31 cellular contexts compared by ENCODE assay signal in the genomic region with DNA sequence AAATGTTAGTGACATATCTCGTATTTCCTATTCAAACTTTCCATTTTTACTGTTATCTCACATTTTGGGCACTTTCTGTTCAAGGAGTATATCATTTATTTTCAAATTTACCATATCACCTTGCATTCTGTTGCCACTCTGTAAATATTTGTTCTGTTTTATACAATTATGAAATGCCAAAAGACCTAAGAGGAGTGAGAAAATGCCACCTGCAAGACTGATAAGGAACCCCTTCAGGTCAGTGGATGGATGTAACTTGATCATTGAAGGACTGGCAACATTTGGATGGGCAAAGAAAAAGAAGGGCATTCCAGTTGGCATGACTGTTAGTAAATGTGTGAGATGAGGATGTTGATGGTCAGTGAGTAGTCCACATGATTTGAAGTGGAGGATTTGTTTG.
A peak's percentile ranks its signal among the peaks of the same experiment; 100 is the strongest.
DNase-seq lines count a peak whose midpoint lies in the region; ATAC-seq, FAIRE-seq and TF ChIP-seq lines count a peak whose summit lies in the region.
"Had no signal": no experiment of that assay in that cellular context is flagged by ENCODE, and none has a peak within 500 bp of the region (broad histone marks: within the 10 kb centered on the region; RNA-seq: fewer than 3 reads in every experiment).

No MANE protein-coding gene starts in this region.

- peaks cover 44% of the 10 kb centered on the region for H3K4me1 ChIP-seq in body of pancreas
- H3K4me1 ChIP-seq in pancreas = peaks cover 0 to 12% (median 0%) of the 10 kb centered on the region in 3 donors
- no peaks in the 10 kb centered on the region for H3K4me1 ChIP-seq in gastroesophageal sphincter
- H3K4me1 ChIP-seq: A549, BE2C, BLaER1, Caco-2 had no signal

- TF ChIP-seq EP300 in gastroesophageal sphincter (IDR thresholded peaks at IDR 0.05) = no peak

- no peaks in the 10 kb centered on the region for H3K27me3 ChIP-seq in body of pancreas
- no peaks in the 10 kb centered on the region for H3K27me3 ChIP-seq in pancreas
- no peaks in the 10 kb centered on the region for H3K27me3 ChIP-seq in gastroesophageal sphincter
- H3K27me3 ChIP-seq: BE2C; BLaER1; BLaER1 treated with 17β-estradiol and CSF1 and Interleukin-3, amounts not matched to agents 10 nM and 100 nM had no signal

- H3K36me3 ChIP-seq in body of pancreas (replicated peaks in 1 of 2; ENCODE audit: insufficient read depth in 1 of 2, low read depth in 2 of 2) (no peaks in the 10 kb centered on the region), pancreas (no peaks in the 10 kb centered on the region), gastroesophageal sphincter (no peaks in the 10 kb centered on the region)
- H3K36me3 ChIP-seq: BE2C; BLaER1; BLaER1 treated with 17β-estradiol and CSF1 and Interleukin-3, amounts not matched to agents 10 nM and 100 nM had no signal

- FAIRE-seq in pancreas (lab: Jason Lieb, UNC) = no peak
- FAIRE-seq: A204.1, D721Med had no signal

- DNase-seq in body of pancreas (peak in 3 of 4 donors; percentile 11 to 45 (median 17)), pancreas (peak in 2 of 6 donors; percentile 12 to 32)
- DNase-seq in activated CD4-positive, alpha-beta T cell treated with anti-CD3 and anti-CD28 coated beads for 4 hours = no peak
- DNase-seq: 8988T; ACHN; AML-193; BE2C; C1 segment of cervical spinal cord; Caco-2; Calu3; CD4-positive, alpha-beta memory T cell; CD4-positive, alpha-beta T cell; CD4-positive, CD25-positive, alpha-beta regulatory T cell; CD8-positive, alpha-beta memory T cell; CD8-positive, alpha-beta T cell; COR-L47; DMS 273 treated with DMSO at 0.1 percent for 48 hours; DMS153; DMS53; DMS79; DMS79 treated with DMSO at 0.1 percent for 48 hours; DND-41; EL had no signal

- H3K4me3 ChIP-seq in body of pancreas = no peak overlapping the region
- H3K4me3 ChIP-seq in pancreas = no peak overlapping the region
- H3K4me3 ChIP-seq in gastroesophageal sphincter = no peak overlapping the region
- H3K4me3 ChIP-seq: A549; BLaER1; BLaER1 treated with 17β-estradiol and CSF1 and Interleukin-3, amounts not matched to agents 10 nM and 100 nM had no signal

- 23 to 50% methylated on average over 1 of the region's 1 CpG for WGBS in body of pancreas, 2 donors
- WGBS in pancreas, 2 donors = 24 to 41% methylated on average over 1 of the region's 1 CpG
- 40 to 80% methylated on average over 1 of the region's 1 CpG for WGBS in gastroesophageal sphincter (ENCODE audit: low coverage in 1 of 2), 2 donors

- H3K9me3 ChIP-seq in body of pancreas (no peaks in the 10 kb centered on the region), pancreas (no peaks in the 10 kb centered on the region), gastroesophageal sphincter (no peaks in the 10 kb centered on the region)
- H3K9me3 ChIP-seq: A549; BE2C; BLaER1; BLaER1 treated with 17β-estradiol and CSF1 and Interleukin-3, amounts not matched to agents 10 nM and 100 nM; Caco-2 had no signal

- intact Hi-C loops in body of pancreas (cut with DNase I) (no loop called here), pancreas (cut with DNase I) (no loop called here)

- H3K27ac ChIP-seq in body of pancreas (peak overlapping the region in 2 of 4 donors; percentile 57 to 69), pancreas (peak overlapping the region in 2 of 4 donors; percentile 27 to 42), gastroesophageal sphincter (no peak overlapping the region)
- H3K27ac ChIP-seq: 22Rv1; A549; BLaER1; BLaER1 treated with 17β-estradiol and CSF1 and Interleukin-3, amounts not matched to agents 10 nM and 100 nM; C4-2B had no signal

- ATAC-seq in body of pancreas (peak; percentile 84), pancreas (peak; percentile 69 to 84 (median 76)), gastroesophageal sphincter (no peak)
- ATAC-seq: A549; CD8-positive, alpha-beta T cell had no signal

- TF ChIP-seq CTCF in body of pancreas (IDR thresholded peaks at IDR 0.05) = no peak
- TF ChIP-seq CTCF in pancreas (IDR thresholded peaks at IDR 0.05) = no peak
- TF ChIP-seq CTCF in gastroesophageal sphincter (IDR thresholded peaks at IDR 0.05) = no peak

- no peak for TF ChIP-seq POLR2A in body of pancreas (IDR thresholded peaks at IDR 0.05)
- TF ChIP-seq POLR2A in gastroesophageal sphincter (IDR thresholded peaks at IDR 0.05) = no peak

Comparison
In these comparisons a context has a peak if more than half of its experiments do, and no peak if none do; other contexts are left out.
1. DNase-seq: peak in body of pancreas (3 of 4); none in activated CD4-positive, alpha-beta T cell treated with anti-CD3 and anti-CD28 coated beads for 4 hours (0 of 2).